ENCODE assay signal across 14 cellular contexts in the genomic region with DNA sequence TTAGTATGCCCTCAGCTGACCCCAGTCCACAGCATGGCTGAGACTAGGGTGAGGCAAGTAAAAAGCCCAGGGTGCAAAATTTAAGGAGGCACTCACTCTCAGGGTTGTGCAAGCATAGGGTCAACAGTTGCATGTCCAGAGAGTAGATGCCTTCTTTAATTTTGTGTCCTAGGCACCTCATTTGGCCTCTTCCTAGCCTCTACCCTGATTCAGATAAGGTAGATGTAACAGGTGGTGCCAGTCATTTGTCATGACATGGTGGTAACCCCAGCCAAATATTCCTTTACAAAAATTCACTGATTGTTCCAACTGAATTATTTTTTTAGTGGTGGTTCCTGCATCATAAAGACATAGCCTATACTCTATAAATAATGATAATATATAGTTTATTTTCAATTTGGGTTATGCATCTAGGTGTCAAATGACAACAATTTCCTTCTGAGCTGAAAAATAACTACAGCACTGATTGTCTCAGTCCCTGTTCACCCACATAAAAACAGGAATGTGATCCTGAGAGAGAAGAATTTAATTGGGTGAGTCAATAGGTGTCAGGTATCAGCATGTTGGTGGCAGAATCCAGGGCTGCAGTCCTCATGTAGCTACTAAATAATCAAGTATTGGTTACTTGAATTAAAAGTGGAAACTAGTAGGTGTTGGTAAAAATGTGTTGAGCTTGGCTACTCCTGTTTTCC. TPM values are rescaled to one million over a fixed set of nuclear protein-coding genes. Genes with fewer than 3 reads are reported as not detected.
DNase-seq lines count a peak whose midpoint lies in the region; ATAC-seq and TF ChIP-seq lines count a peak whose summit lies in the region.
"Had no signal": no experiment of that assay in that cellular context is flagged by ENCODE, and none has a peak within 500 bp of the region (broad histone marks: within the 10 kb centered on the region; RNA-seq: fewer than 3 reads in every experiment).

No MANE protein-coding gene starts in this region.

- no peak overlapping the region for H3K9ac ChIP-seq in SK-N-SH
- H3K9ac ChIP-seq: BLaER1 treated with 17β-estradiol and CSF1 and Interleukin-3, amounts not matched to agents 10 nM and 100 nM had no signal

- TF ChIP-seq RAD21 in SK-N-SH (IDR thresholded peaks at IDR 0.05; ENCODE audit: low read length), result no peak

- H3K4me1 ChIP-seq in SK-N-SH (ENCODE audit: control insufficient read depth in 1 of 2, insufficient read depth in 2 of 2, low read depth in 1 of 2, low read length in 1 of 2) (peaks cover 0 to 18% of the 10 kb centered on the region in 2 experiments; a peak in 1 of 4 replicates), lower lobe of right lung (peaks cover 29% of the 10 kb centered on the region)
- H3K4me1 ChIP-seq: BLaER1 treated with 17β-estradiol and CSF1 and Interleukin-3, amounts not matched to agents 10 nM and 100 nM had no signal

- H3F3A ChIP-seq in SK-N-SH (replicated peaks; ENCODE audit: insufficient read depth), result no peaks in the 10 kb centered on the region

- H3K4me3 ChIP-seq in SK-N-SH (ENCODE audit: low read depth in 2 of 2, low read length in 1 of 2), result no peak overlapping the region
- no peak overlapping the region for H3K4me3 ChIP-seq in lower lobe of right lung
- H3K4me3 ChIP-seq: BLaER1 treated with 17β-estradiol and CSF1 and Interleukin-3, amounts not matched to agents 10 nM and 100 nM had no signal

- no peak for ATAC-seq in lower lobe of right lung
- no peak for ATAC-seq in HG03457 (IDR thresholded peaks at IDR 0.05; ENCODE audit: unreplicated experiment)
- ATAC-seq in HG03095 (IDR thresholded peaks at IDR 0.05; ENCODE audit: unreplicated experiment), result no peak
- ATAC-seq: stimulated activated memory B cell treated with anti-CD40 and anti-IgM and Interleukin-4, amounts not matched to agents 10 μg/mL and 1 μg/mL and 100 μg/mL, for 72 hours had no signal

- H3K36me3 ChIP-seq in SK-N-SH (replicated peaks in 1 of 2; ENCODE audit: control insufficient read depth in 1 of 2, insufficient read depth in 2 of 2, low read length in 1 of 2) (no peaks in the 10 kb centered on the region), lower lobe of right lung (no peaks in the 10 kb centered on the region)
- H3K36me3 ChIP-seq: BLaER1 treated with 17β-estradiol and CSF1 and Interleukin-3, amounts not matched to agents 10 nM and 100 nM had no signal

- no peaks in the 10 kb centered on the region for H4K20me1 ChIP-seq in SK-N-SH (ENCODE audit: insufficient read depth)
- H4K20me1 ChIP-seq: BLaER1 treated with 17β-estradiol and CSF1 and Interleukin-3, amounts not matched to agents 10 nM and 100 nM had no signal

- H3K27ac ChIP-seq in SK-N-SH (ENCODE audit: low read depth in 2 of 2, low read length in 1 of 2) (no peak overlapping the region), lower lobe of right lung (peak overlapping the region; percentile 46)
- H3K27ac ChIP-seq: BLaER1 treated with 17β-estradiol and CSF1 and Interleukin-3, amounts not matched to agents 10 nM and 100 nM had no signal

- peak; percentile 77 for DNase-seq in DMS153 (lab: John Stamatoyannopoulos, UW)
- peak; percentile 88 for DNase-seq in M059J (ENCODE audit: low read depth)
- DNase-seq in SK-N-SH, result no peak
- no peak for DNase-seq in lower lobe of right lung
- no peak for DNase-seq in erythroblast (lab: John Stamatoyannopoulos, UW)
- no peak for DNase-seq in activated T-cell treated with anti-CD3 and anti-CD28 coated beads, Interleukin-2, amount 50 U/mL, for 48 hours
- DNase-seq: effector memory CD4-positive, alpha-beta T cell; naive B cell; NCI-H524 treated with DMSO at 0.1 percent for 48 hours; T-helper 2 cell had no signal

- POLR2A ChIA-PET in SK-N-SH (lab: Yijun Ruan, JAX), result no interaction called here

- H3K79me2 ChIP-seq in SK-N-SH (ENCODE audit: insufficient read depth), result no peaks in the 10 kb centered on the region

- H3K4me2 ChIP-seq in SK-N-SH, result peak overlapping the region; percentile 40; the same call in 1 of the 2 replicates
- H3K4me2 ChIP-seq: BLaER1 treated with 17β-estradiol and CSF1 and Interleukin-3, amounts not matched to agents 10 nM and 100 nM had no signal

- H2AFZ ChIP-seq in SK-N-SH (ENCODE audit: low read depth), result no peak overlapping the region

- TF ChIP-seq CTCF in SK-N-SH (IDR thresholded peaks at IDR 0.05) (no peak), lower lobe of right lung (IDR thresholded peaks at IDR 0.05) (no peak)

- H3K9me3 ChIP-seq in SK-N-SH (no peaks in the 10 kb centered on the region), lower lobe of right lung (no peaks in the 10 kb centered on the region)
- H3K9me3 ChIP-seq: BLaER1 treated with 17β-estradiol and CSF1 and Interleukin-3, amounts not matched to agents 10 nM and 100 nM had no signal

- H3K27me3 ChIP-seq in SK-N-SH (ENCODE audit: insufficient read depth) (no peaks in the 10 kb centered on the region), lower lobe of right lung (ENCODE audit: low read depth) (no peaks in the 10 kb centered on the region)
- H3K27me3 ChIP-seq: BLaER1 treated with 17β-estradiol and CSF1 and Interleukin-3, amounts not matched to agents 10 nM and 100 nM had no signal

- TF ChIP-seq POLR2A in erythroblast (IDR thresholded peaks at IDR 0.05; ENCODE audit: low read length), result no peak

- no peak for TF ChIP-seq EP300 in SK-N-SH (IDR thresholded peaks at IDR 0.05; ENCODE audit: borderline replicate concordance in 1 of 2, low read depth in 1 of 2, low read length in 1 of 2)

- intact Hi-C loops in lower lobe of right lung (cut with DNase I), result no loop called here

- CTCF ChIA-PET in SK-N-SH (lab: Yijun Ruan, JAX), result interaction anchor here (0.9 to 1.5 kb wide), 4 partner anchors 15 to 451 kb away, joined by 3 read pairs; partner anchors contain the start of gene TIPARP

- no peaks in the 10 kb centered on the region for H3K9me2 ChIP-seq in SK-N-SH

TF ChIP-seq in SK-N-SH, 30 proteins besides CTCF, POLR2A, EP300 and RAD21:
- TF ChIP-seq NFIC (IDR thresholded peaks at IDR 0.05; ENCODE audit: borderline replicate concordance) (no peak), FOSL2 (IDR thresholded peaks at IDR 0.05; ENCODE audit: borderline replicate concordance, low read depth) (peak; percentile 34; the same call in 1 of the 2 replicates), JUND (IDR thresholded peaks at IDR 0.05) (no peak), RXRA (IDR thresholded peaks at IDR 0.05; ENCODE audit: borderline replicate concordance, low read depth) (no peak)
- TF ChIP-seq, protein P1, sequence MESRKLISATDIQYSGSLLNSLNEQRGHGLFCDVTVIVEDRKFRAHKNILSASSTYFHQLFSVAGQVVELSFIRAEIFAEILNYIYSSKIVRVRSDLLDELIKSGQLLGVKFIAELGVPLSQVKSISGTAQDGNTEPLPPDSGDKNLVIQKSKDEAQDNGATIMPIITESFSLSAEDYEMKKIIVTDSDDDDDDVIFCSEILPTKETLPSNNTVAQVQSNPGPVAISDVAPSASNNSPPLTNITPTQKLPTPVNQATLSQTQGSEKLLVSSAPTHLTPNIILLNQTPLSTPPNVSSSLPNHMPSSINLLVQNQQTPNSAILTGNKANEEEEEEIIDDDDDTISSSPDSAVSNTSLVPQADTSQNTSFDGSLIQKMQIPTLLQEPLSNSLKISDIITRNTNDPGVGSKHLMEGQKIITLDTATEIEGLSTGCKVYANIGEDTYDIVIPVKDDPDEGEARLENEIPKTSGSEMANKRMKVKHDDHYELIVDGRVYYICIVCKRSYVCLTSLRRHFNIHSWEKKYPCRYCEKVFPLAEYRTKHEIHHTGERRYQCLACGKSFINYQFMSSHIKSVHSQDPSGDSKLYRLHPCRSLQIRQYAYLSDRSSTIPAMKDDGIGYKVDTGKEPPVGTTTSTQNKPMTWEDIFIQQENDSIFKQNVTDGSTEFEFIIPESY (IDR thresholded peaks at IDR 0.05; ENCODE audit: borderline replicate concordance, low read depth), result no peak

RNA-seq across cellular contexts. Expression of gene TIPARP, which starts 44.2 kb away (rescaled TPM):
- total RNA-seq in M059J (2014; rRNA removed; shearing (Covaris generic)), result 89.0 and 110 TPM in 2 replicates
- 6.2 TPM in 2 replicates for polyA plus RNA-seq in SK-N-SH (2012; rRNA removed)
- polyA plus RNA-seq in SK-N-SH (2012; cell fraction: cytosol; rRNA removed), result 6.5 and 10.8 TPM in 2 replicates
- 3.7 and 11.4 TPM in 2 replicates for polyA plus RNA-seq in SK-N-SH (2012; cell fraction: nucleus; rRNA removed)
- total RNA-seq in lower lobe of right lung, result 58.0 TPM

Comparison
In these comparisons a context has a peak if more than half of its experiments do, and no peak if none do; other contexts are left out.
1. DNase-seq: peak in DMS153 (single experiment) and M059J (single experiment); none in SK-N-SH (single experiment), lower lobe of right lung (single experiment), erythroblast (0 of 2) and activated T-cell treated with anti-CD3 and anti-CD28 coated beads, Interleukin-2, amount 50 U/mL, for 48 hours (0 of 2).